Comparison of ENCODE assay signal across 22 cellular contexts in the genomic region with DNA sequence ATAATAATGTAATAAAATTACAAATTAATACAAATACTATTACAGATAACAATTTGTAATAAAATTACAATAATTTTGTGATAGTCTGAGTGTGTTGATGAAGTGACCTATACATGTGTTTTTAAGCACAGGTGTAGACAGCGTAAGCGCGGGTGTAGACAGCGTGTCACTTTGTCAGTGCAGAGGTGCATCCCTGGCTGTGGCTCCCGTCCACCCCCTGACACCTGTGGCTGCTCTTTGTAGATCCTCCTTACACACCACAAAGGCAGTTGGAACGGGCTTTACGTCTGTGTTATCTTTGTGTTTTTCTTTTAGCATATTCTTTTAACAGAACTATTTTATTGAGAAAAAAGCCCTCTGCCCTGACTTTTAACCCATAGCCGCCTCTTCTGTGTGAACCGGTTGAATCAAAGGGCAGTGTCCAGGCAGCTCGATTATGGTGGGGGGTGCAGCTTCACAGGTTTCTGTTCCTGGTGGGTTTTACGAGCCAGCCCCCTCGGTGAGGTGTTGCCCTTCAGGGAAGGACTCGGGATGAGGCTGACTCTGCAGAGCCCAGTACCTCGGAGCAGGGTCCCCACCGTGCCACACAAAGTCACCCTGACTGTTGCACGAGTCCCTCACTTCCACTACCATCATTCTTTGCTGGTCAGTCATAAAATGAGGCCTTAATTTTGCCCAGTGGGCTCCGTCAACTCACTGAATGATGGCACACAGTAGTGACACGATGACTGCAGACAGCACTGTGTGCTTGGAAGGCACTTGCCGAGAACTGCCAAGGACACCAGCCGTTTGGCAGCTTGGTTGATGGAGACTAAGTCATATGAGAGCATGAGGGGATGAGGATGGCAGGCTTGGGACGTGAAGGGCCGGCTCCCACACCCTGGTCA.
DNase-seq lines count a peak whose midpoint lies in the region; FAIRE-seq and TF ChIP-seq lines count a peak whose summit lies in the region.
"Had no signal": no experiment of that assay in that cellular context is flagged by ENCODE, and none has a peak within 500 bp of the region (broad histone marks: within the 10 kb centered on the region; RNA-seq: fewer than 3 reads in every experiment).

No MANE protein-coding gene starts in this region.

- H4K8ac ChIP-seq in H1 (ENCODE audit: extremely low read depth, insufficient read depth, low read length), result peak overlapping the region; percentile 21; the same call in 1 of the 2 replicates

- no peaks in the 10 kb centered on the region for H3K36me3 Mint-ChIP-seq in neural progenitor cell
- H3K36me3 Mint-ChIP-seq: CD14-positive monocyte had no signal

- H3K9ac ChIP-seq in adipocyte (ENCODE audit: low read length) (peak overlapping the region; percentile 53), H1 (replicated peaks in 1 of 4; ENCODE audit: extremely low read depth in 1 of 4, low read depth in 3 of 4, low read length in 3 of 4) (no peak overlapping the region), neural progenitor cell (no peak overlapping the region)

- H3F3A ChIP-seq in neural progenitor cell (ENCODE audit: low read depth), result no peaks in the 10 kb centered on the region

- H3K18ac ChIP-seq in H1 (ENCODE audit: extremely low read depth, low read length), result no peak overlapping the region

- no peak overlapping the region for H2BK5ac ChIP-seq in H1 (ENCODE audit: low read depth, low read length)

- H2BK12ac ChIP-seq in H1 (ENCODE audit: low read depth, low read length), result no peak overlapping the region

- no peak for TF ChIP-seq POLR2A in H1 (IDR thresholded peaks at IDR 0.05; ENCODE audit: control extremely low read depth in 1 of 2, low read depth in 2 of 2, low read length in 2 of 2)
- TF ChIP-seq POLR2A in spleen (IDR thresholded peaks at IDR 0.05), result no peak

- FAIRE-seq in H1 (lab: Jason Lieb, UNC), result no peak
- FAIRE-seq: GM19239, K562 had no signal

- POLR2A ChIA-PET in H1 (lab: Charles Lee; ENCODE audit: partially characterized antibody), result no interaction called here

- H2BK15ac ChIP-seq in H1 (ENCODE audit: low read length), result no peak overlapping the region

- no peak for DNase-seq in adipocyte (ENCODE audit: low read depth)
- no peak for DNase-seq in H1 (ENCODE audit: low read depth in 1 of 2, low spot score in 2 of 2)
- no peak for DNase-seq in neural progenitor cell (ENCODE audit: low spot score)
- DNase-seq in spleen, result peak; percentile 72
- no peak for DNase-seq in NCI-H2029 treated with DMSO at 0.1 percent for 48 hours (lab: John Stamatoyannopoulos, UW)
- DNase-seq in COLO829 (ENCODE audit: low spot score), result no peak
- DNase-seq in anterior cingulate cortex (lab: John Stamatoyannopoulos, UW), result no peak
- DNase-seq: ACHN, AML-193, DMS53, H9, MV-4-11, NCI-H1417, NCI-H1930, NCI-H2171 treated with DMSO at 0.1 percent for 48 hours, NCI-H446 treated with DMSO at 0.1 percent for 48 hours, NCI-H748 treated with DMSO at 0.1 percent for 48 hours, OCI-M1 had no signal

- WGBS in H1 (ENCODE audit: extremely low coverage in 1 of 2, insufficient coverage in 1 of 2, insufficient read length in 1 of 2, insufficient replicate concordance in 2 of 2, low coverage in 1 of 2, low lambda C conversion rate in 2 of 2, missing lambda C conversion rate in 1 of 2), 2 experiments, result 92% methylated on average over 22 of the region's 22 CpGs; no CpG with 5 or more reads in 1 of the 2 experiments
- WGBS in spleen, 5 donors, result 84 to 95% (median 88%) methylated on average over 20 to 22 of the region's 22 CpGs

- H3K4ac ChIP-seq in H1 (replicated peaks; ENCODE audit: insufficient read length, low read depth, low read length), result no peak overlapping the region

- H3K27ac ChIP-seq in H1 (ENCODE audit: low read depth, low read length) (no peak overlapping the region), neural progenitor cell (no peak overlapping the region), spleen (no peak overlapping the region)

- TF ChIP-seq CTCF in H1 (IDR thresholded peaks at IDR 0.05; ENCODE audit: control extremely low read depth in 1 of 3, insufficient read depth in 1 of 3, low read depth in 1 of 3, low read length in 3 of 3), result no peak
- no peak for TF ChIP-seq CTCF in neural progenitor cell (IDR thresholded peaks at IDR 0.05)
- TF ChIP-seq CTCF in spleen (IDR thresholded peaks at IDR 0.05 in 8 of 11, conservative IDR thresholded peaks at IDR 0.05 in 3 of 11), result no peak

- peaks cover 2 to 3% of the 10 kb centered on the region in 2 experiments for H4K20me1 ChIP-seq in H1 (replicated peaks in 1 of 2; ENCODE audit: control insufficient read depth in 1 of 2, insufficient read depth in 2 of 2, low read length in 2 of 2)
- no peaks in the 10 kb centered on the region for H4K20me1 ChIP-seq in neural progenitor cell (ENCODE audit: low read depth)

- H3K23ac ChIP-seq in H1 (ENCODE audit: insufficient read length), result no peak overlapping the region

- no peak overlapping the region for H4K5ac ChIP-seq in H1 (ENCODE audit: insufficient read length, low read depth, low read length)

- CTCF ChIA-PET in H1 (lab: Charles Lee; ENCODE audit: partially characterized antibody), result interaction anchor here (0.7 to 1.2 kb wide), 3 partner anchors 15 to 28 kb away, joined by 3 to 4 read pairs (median 4); no protein-coding TSS in a partner anchor

- intact Hi-C loops in spleen (cut with DNase I; ENCODE audit: low total_unique reads), result no loop called here

- H3K9me3 ChIP-seq in adipocyte (ENCODE audit: control insufficient read depth, low read length), result no peaks in the 10 kb centered on the region
- no peaks in the 10 kb centered on the region for H3K9me3 ChIP-seq in H1 (ENCODE audit: insufficient read depth in 2 of 2, low read depth in 1 of 2, low read length in 1 of 2)
- no peaks in the 10 kb centered on the region for H3K9me3 ChIP-seq in neural progenitor cell (ENCODE audit: low read depth)
- no peaks in the 10 kb centered on the region for H3K9me3 ChIP-seq in spleen
- H3K9me3 ChIP-seq: Caco-2 had no signal

- no peak overlapping the region for H2AK5ac ChIP-seq in H1 (ENCODE audit: low read depth, low read length)

- H3K79me1 ChIP-seq in H1 (ENCODE audit: low read depth, low read length), result no peaks in the 10 kb centered on the region

- H3K23me2 ChIP-seq in H1 (ENCODE audit: low read depth, low read length), result no peaks in the 10 kb centered on the region

- no peak overlapping the region for H2BK120ac ChIP-seq in H1 (replicated peaks; ENCODE audit: low read depth, low read length)

- no peak overlapping the region for H3K56ac ChIP-seq in H1 (replicated peaks; ENCODE audit: insufficient read length, low read depth, low read length)

- no peak overlapping the region for H3K4me3 Mint-ChIP-seq in neural progenitor cell
- H3K4me3 Mint-ChIP-seq: CD14-positive monocyte had no signal

- H3K27me3 ChIP-seq in adipocyte (replicated peaks; ENCODE audit: control insufficient read depth, insufficient read depth, low read length) (no peaks in the 10 kb centered on the region), H1 (replicated peaks in 1 of 4; ENCODE audit: control insufficient read depth in 3 of 4, extremely low read depth in 1 of 4, insufficient read depth in 3 of 4, low read length in 3 of 4) (no peaks in the 10 kb centered on the region), neural progenitor cell (peaks cover 3% of the 10 kb centered on the region), spleen (replicated peaks in 1 of 7) (no peaks in the 10 kb centered on the region)

- TF ChIP-seq EP300 in H1 (IDR thresholded peaks at IDR 0.05; ENCODE audit: borderline replicate concordance in 1 of 2, low read depth in 2 of 2, low read length in 2 of 2), result no peak

- H3K36me3 ChIP-seq in adipocyte (ENCODE audit: control insufficient read depth, insufficient read depth, low read length, severe bottlenecking), result peaks cover 14% of the 10 kb centered on the region
- H3K36me3 ChIP-seq in H1 (ENCODE audit: control insufficient read depth in 2 of 4, insufficient read depth in 4 of 4, low read length in 3 of 4), result no peaks in the 10 kb centered on the region
- no peaks in the 10 kb centered on the region for H3K36me3 ChIP-seq in neural progenitor cell
- H3K36me3 ChIP-seq in spleen, result peaks cover 0 to 9% (median 0%) of the 10 kb centered on the region in 6 donors

- H3K4me1 Mint-ChIP-seq in neural progenitor cell, result peaks cover 15% of the 10 kb centered on the region

- H3K4me1 ChIP-seq in adipocyte (ENCODE audit: control insufficient read depth, insufficient read depth, low read length) (peaks cover 23% of the 10 kb centered on the region), H1 (replicated peaks in 1 of 4; ENCODE audit: control insufficient read depth in 3 of 4, insufficient read depth in 4 of 4, low read length in 3 of 4) (peaks cover 0 to 2% (median under 1%) of the 10 kb centered on the region in 4 experiments; a peak in 1 of 7 replicates), neural progenitor cell (no peaks in the 10 kb centered on the region), spleen (peaks cover 13 to 47% (median 40%) of the 10 kb centered on the region in 6 donors)
- H3K4me1 ChIP-seq: Caco-2 had no signal

- H3K4me2 ChIP-seq in H1 (ENCODE audit: insufficient read depth in 1 of 2, low read depth in 2 of 2, low read length in 2 of 2) (no peak overlapping the region), neural progenitor cell (no peak overlapping the region)

- TF ChIP-seq RAD21 in H1 (IDR thresholded peaks at IDR 0.05 in 1 of 2, conservative IDR thresholded peaks at IDR 0.05 in 1 of 2; ENCODE audit: low read depth in 2 of 2, low read length in 2 of 2), result no peak

- no peaks in the 10 kb centered on the region for H3K9me3 Mint-ChIP-seq in neural progenitor cell
- H3K9me3 Mint-ChIP-seq: CD14-positive monocyte, H9 had no signal

- H3K4me3 ChIP-seq in adipocyte (ENCODE audit: low read length) (peak overlapping the region; percentile 57), H1 (ENCODE audit: extremely low read depth in 1 of 4, insufficient read depth in 2 of 4, low read depth in 3 of 4, low read length in 4 of 4) (no peak overlapping the region), neural progenitor cell (no peak overlapping the region), spleen (no peak overlapping the region)
- H3K4me3 ChIP-seq: K562 had no signal

- H3K14ac ChIP-seq in H1 (ENCODE audit: insufficient read length), result no peak overlapping the region

- H3K79me2 ChIP-seq in H1 (ENCODE audit: control insufficient read depth in 1 of 2, insufficient read depth in 2 of 2, low read length in 2 of 2) (no peaks in the 10 kb centered on the region), neural progenitor cell (ENCODE audit: low read depth) (no peaks in the 10 kb centered on the region)

- no peak overlapping the region for H2AFZ ChIP-seq in H1 (ENCODE audit: low read length)
- H2AFZ ChIP-seq in neural progenitor cell (replicated peaks), result no peak overlapping the region

- H4K91ac ChIP-seq in H1 (replicated peaks; ENCODE audit: insufficient read length, low read length), result no peak overlapping the region

- H3K27ac Mint-ChIP-seq in neural progenitor cell, result peak overlapping the region; percentile 72
- H3K27ac Mint-ChIP-seq: CD14-positive monocyte had no signal

- H3K27me3 Mint-ChIP-seq in neural progenitor cell (ENCODE audit: insufficient read depth, low read depth), result peaks cover 12% of the 10 kb centered on the region

- no peak overlapping the region for H2BK20ac ChIP-seq in H1 (ENCODE audit: low read length)

TF ChIP-seq in H1, 55 proteins besides CTCF, POLR2A, EP300 and RAD21 (continues in another document):
- TF ChIP-seq CBX5 (IDR thresholded peaks at IDR 0.05; ENCODE audit: low read depth, low read length) (no peak), BRCA1 (IDR thresholded peaks at IDR 0.05; ENCODE audit: low read depth, low read length) (no peak), EZH2 (IDR thresholded peaks at IDR 0.05; ENCODE audit: low read depth, low read length, severe bottlenecking) (no peak)
